In genomic region chr2:101032100-101032776, GRCh38 we compare ENCODE assay signal across 24 cellular contexts.
"Had no signal": no experiment of that assay in that cellular context is flagged by ENCODE, and none has a peak within 500 bp of the region (broad histone marks: within the 10 kb centered on the region; RNA-seq: fewer than 3 reads in every experiment).

No MANE protein-coding gene starts in this region.

- H3K27me3 ChIP-seq: gastroesophageal sphincter, neural progenitor cell, sigmoid colon had no signal

- H3K4me1 ChIP-seq: neural progenitor cell had no signal

- H2AFZ ChIP-seq: neural progenitor cell had no signal

- DNase-seq: activated CD4-positive, alpha-beta memory T cell treated with anti-CD3 and anti-CD28 coated beads, Interleukin-2, amount 10 ng/mL, durations not matched to agents 7 days and 5 days; activated CD4-positive, alpha-beta T cell treated with anti-CD3 and anti-CD28 coated beads, Interleukin-2, amount 10 ng/mL, durations not matched to agents 24 days and 14 days; activated CD4-positive, CD25-positive, alpha-beta regulatory T cell treated with anti-CD3 and anti-CD28 coated beads, Interleukin-2, amount 50 U/mL, for 72 hours; activated T-cell treated with anti-CD3 and anti-CD28 coated beads, Interleukin-2, amount 50 U/mL, for 48 hours; dermis blood vessel endothelial cell; effector CD4-positive, alpha-beta T cell; hypothalamus; immature natural killer cell; kidney; left colon; natural killer cell; occipital lobe; posterior cingulate gyrus; sigmoid colon; small intestine; stimulated activated CD4-positive, alpha-beta T cell treated with anti-CD3 and anti-CD28 coated beads, Interleukin-4, amount 100 ng/mL, for 24 hours; SW 1271 had no signal

- H3K36me3 ChIP-seq: neural progenitor cell had no signal

- H3K9me3 ChIP-seq: gastroesophageal sphincter, sigmoid colon, thoracic aorta had no signal

- H3K9ac ChIP-seq: neural progenitor cell had no signal

- FAIRE-seq: bronchial epithelial cell, colon, kidney, small intestine had no signal

- H3K4me2 ChIP-seq: neural progenitor cell had no signal

- H3K27ac ChIP-seq: epithelial cell of prostate, gastroesophageal sphincter, neural progenitor cell, sigmoid colon, thoracic aorta had no signal

- ATAC-seq: gastroesophageal sphincter; left colon; natural killer cell; stimulated activated effector memory CD8-positive, alpha-beta T cell treated with anti-CD3 and anti-CD28 coated beads, Interleukin-12 subunit alpha, Interleukin-12 subunit beta, amount 100 ng/mL, for 72 hours had no signal

- H3K4me3 ChIP-seq: gastroesophageal sphincter, neural progenitor cell, sigmoid colon, thoracic aorta had no signal
